10 cellular contexts compared by ENCODE assay signal in the genomic region with DNA sequence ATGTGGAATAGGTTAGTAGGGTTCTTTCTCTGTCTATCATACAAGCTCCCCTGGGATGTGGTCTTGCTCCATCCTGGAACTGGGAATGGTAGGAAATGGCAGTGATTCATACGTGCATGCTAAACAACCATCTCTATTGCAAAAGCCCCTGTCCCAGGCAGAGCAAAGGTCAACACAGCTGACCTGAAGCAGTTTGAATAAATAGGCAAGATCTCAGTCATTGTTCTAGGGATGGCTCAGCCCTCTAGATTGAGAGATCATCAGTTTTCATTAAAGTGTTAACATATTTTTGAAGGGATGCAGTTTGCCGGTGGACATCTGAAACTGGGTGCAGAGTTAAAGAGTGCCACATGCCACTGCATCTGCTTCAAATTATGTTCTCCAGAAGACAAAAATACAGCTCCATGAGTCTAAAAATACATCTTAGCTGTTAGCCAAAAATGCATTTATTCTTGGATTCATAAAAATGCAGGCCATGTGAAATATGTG.
DNase-seq lines count a peak whose midpoint lies in the region; ATAC-seq and TF ChIP-seq lines count a peak whose summit lies in the region.
"Had no signal": no experiment of that assay in that cellular context is flagged by ENCODE, and none has a peak within 500 bp of the region (broad histone marks: within the 10 kb centered on the region; RNA-seq: fewer than 3 reads in every experiment).

No MANE protein-coding gene starts in this region.

- H3K27me3 ChIP-seq in breast epithelium (no peaks in the 10 kb centered on the region), aorta (ENCODE audit: control insufficient read depth in 1 of 2, insufficient read depth in 2 of 2, low read length in 1 of 2) (no peaks in the 10 kb centered on the region)

- TF ChIP-seq CTCF in MCF 10A (IDR thresholded peaks at IDR 0.05; ENCODE audit: unreplicated experiment) (no peak), breast epithelium (IDR thresholded peaks at IDR 0.05) (no peak)

- peak; percentile 93 for DNase-seq in MCF 10A (ENCODE audit: unreplicated experiment)
- no peak for DNase-seq in breast epithelium (ENCODE audit: low spot score in 2 of 2)
- peak; percentile 37 for DNase-seq in cerebellum (ENCODE audit: low spot score)
- peak; percentile 29 for DNase-seq in kidney tubule cell (ENCODE audit: low spot score)
- no peak for DNase-seq in aorta
- DNase-seq in activated T-cell treated with anti-CD3 and anti-CD28 coated beads, Interleukin-2, amount 50 U/mL, for 24 hours = no peak
- DNase-seq in NCI-H187 treated with DMSO at 0.1 percent for 48 hours (lab: John Stamatoyannopoulos, UW) = no peak
- DNase-seq: NCI-H524 treated with DMSO at 0.1 percent for 48 hours; stimulated activated naive CD4-positive, alpha-beta T cell treated with Interleukin-2 at 50 U/mL for 16 hours had no signal

- H3K27me3 Mint-ChIP-seq in MCF 10A (ENCODE audit: insufficient read depth, unreplicated experiment) = no peaks in the 10 kb centered on the region
- no peaks in the 10 kb centered on the region for H3K27me3 Mint-ChIP-seq in activated T-cell treated with anti-CD3 and anti-CD28 coated beads, Interleukin-2, amount 50 U/mL, for 24 hours

- ATAC-seq in aorta (ENCODE audit: low FRiP score) = peak; percentile 36
- ATAC-seq in HG03521 (IDR thresholded peaks at IDR 0.05; ENCODE audit: unreplicated experiment) = no peak

- H3K4me3 Mint-ChIP-seq in MCF 10A (ENCODE audit: unreplicated experiment) = no peak overlapping the region
- no peak overlapping the region for H3K4me3 Mint-ChIP-seq in activated T-cell treated with anti-CD3 and anti-CD28 coated beads, Interleukin-2, amount 50 U/mL, for 24 hours

- TF ChIP-seq POLR2A in breast epithelium (IDR thresholded peaks at IDR 0.05) = no peak

- H3K36me3 Mint-ChIP-seq in MCF 10A (ENCODE audit: insufficient read depth, unreplicated experiment) = no peaks in the 10 kb centered on the region
- H3K36me3 Mint-ChIP-seq in activated T-cell treated with anti-CD3 and anti-CD28 coated beads, Interleukin-2, amount 50 U/mL, for 24 hours (ENCODE audit: low read depth) = no peaks in the 10 kb centered on the region

- POLR2A ChIA-PET in MCF 10A (lab: Yijun Ruan, JAX) = interaction anchor here (1.0 to 1.3 kb wide), 2 partner anchors 10 to 234 kb away, joined by 3 to 4 read pairs; no protein-coding TSS in a partner anchor

- no peak overlapping the region for H3K4me3 ChIP-seq in breast epithelium
- no peak overlapping the region for H3K4me3 ChIP-seq in aorta (ENCODE audit: low read length in 2 of 2)

- no peaks in the 10 kb centered on the region for H3K9me3 Mint-ChIP-seq in MCF 10A (ENCODE audit: unreplicated experiment)
- H3K9me3 Mint-ChIP-seq in activated T-cell treated with anti-CD3 and anti-CD28 coated beads, Interleukin-2, amount 50 U/mL, for 24 hours = no peaks in the 10 kb centered on the region

- H3K27ac ChIP-seq in breast epithelium (peak overlapping the region in 1 of 2 donors; percentile 55), aorta (ENCODE audit: low read depth in 1 of 2, low read length in 2 of 2) (peak overlapping the region; percentile 67 to 76)

- 6 to 11% methylated on average over 2 of the region's 2 CpGs for WGBS in aorta, 2 donors

- H3K36me3 ChIP-seq in breast epithelium = no peaks in the 10 kb centered on the region
- H3K36me3 ChIP-seq in aorta (ENCODE audit: control insufficient read depth in 1 of 2, insufficient read depth in 2 of 2, low read length in 1 of 2) = peaks cover 0 to 2% of the 10 kb centered on the region in 2 donors

- H3K9me3 ChIP-seq in breast epithelium (no peaks in the 10 kb centered on the region), aorta (ENCODE audit: control insufficient read depth, low read length) (no peaks in the 10 kb centered on the region)

- intact Hi-C loops in MCF 10A (cut with micrococcal nuclease) = no loop called here
- intact Hi-C loops in breast epithelium (cut with DNase I; ENCODE audit: low total_unique reads) = no loop called here
- intact Hi-C loops in aorta (cut with DNase I) = loop anchor here in 1 of 2 donors (5.0 kb wide), 1 partner anchor 61 kb away; no protein-coding TSS in a partner anchor

- peaks cover 8% of the 10 kb centered on the region for H3K4me1 Mint-ChIP-seq in MCF 10A (ENCODE audit: insufficient read depth, unreplicated experiment)
- H3K4me1 Mint-ChIP-seq in activated T-cell treated with anti-CD3 and anti-CD28 coated beads, Interleukin-2, amount 50 U/mL, for 24 hours (ENCODE audit: low read depth) = peaks cover 14% of the 10 kb centered on the region

- no peak overlapping the region for H3K27ac Mint-ChIP-seq in MCF 10A (ENCODE audit: low read depth, unreplicated experiment)
- H3K27ac Mint-ChIP-seq in activated T-cell treated with anti-CD3 and anti-CD28 coated beads, Interleukin-2, amount 50 U/mL, for 24 hours = no peak overlapping the region

- H3K4me1 ChIP-seq in breast epithelium (peaks cover 0 to 2% of the 10 kb centered on the region in 2 donors), aorta (ENCODE audit: control insufficient read depth in 1 of 2, insufficient read depth in 2 of 2, low read length in 2 of 2) (peaks cover 10 to 11% of the 10 kb centered on the region in 2 donors)

- CTCF ChIA-PET in MCF 10A (lab: Yijun Ruan, JAX) = interaction anchor here (0.7 to 1.7 kb wide), 5 partner anchors 12 to 239 kb away, joined by 3 to 4 read pairs (median 3); no protein-coding TSS in a partner anchor

- no TSS peak for BruUV-seq in MCF 10A (replicated peaks; lab: Mats Ljungman, UMichigan)

Comparison
In these comparisons a context has a peak if more than half of its experiments do, and no peak if none do; other contexts are left out.
1. DNase-seq: peak in MCF 10A (single experiment), cerebellum (single experiment) and kidney tubule cell (single experiment); none in breast epithelium (0 of 2), aorta (0 of 2), activated T-cell treated with anti-CD3 and anti-CD28 coated beads, Interleukin-2, amount 50 U/mL, for 24 hours (single experiment) and NCI-H187 treated with DMSO at 0.1 percent for 48 hours (single experiment).